Comparison of ENCODE assay signal across 39 cellular contexts in the genomic region with DNA sequence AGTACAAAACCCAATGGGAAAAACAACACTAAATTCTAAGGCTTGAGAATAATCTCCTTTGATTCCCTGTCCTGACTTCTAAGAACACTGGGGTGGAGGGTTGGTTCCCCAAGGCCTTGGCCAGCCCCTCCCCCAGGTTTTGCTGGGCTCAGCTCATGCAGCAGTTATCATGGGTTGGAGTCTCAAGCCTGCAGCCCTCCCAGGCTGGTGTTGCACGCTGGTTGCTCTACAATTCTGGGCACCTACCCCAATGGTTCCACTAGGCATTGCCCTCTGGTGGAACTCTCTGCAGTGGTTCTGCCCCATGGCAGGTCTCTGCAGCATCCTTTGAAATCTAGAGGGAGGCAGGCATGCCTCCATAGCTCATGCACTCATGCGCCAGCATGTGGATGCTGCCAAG.
"Had no signal": no experiment of that assay in that cellular context is flagged by ENCODE, and none has a peak within 500 bp of the region (broad histone marks: within the 10 kb centered on the region; RNA-seq: fewer than 3 reads in every experiment).

No MANE protein-coding gene starts in this region.

- H3K27ac ChIP-seq: adrenal gland, ascending aorta, body of pancreas, brain microvascular endothelial cell, breast epithelium, cardiac muscle cell had no signal

- H3K4me3 Mint-ChIP-seq: activated naive CD4-positive, alpha-beta T cell treated with anti-CD3 and anti-CD28 coated beads for 36 hours; activated naive CD4-positive, alpha-beta T cell treated with anti-CD3 and anti-CD28 coated beads, Interleukin-2, amount 10 ng/mL, durations not matched to agents 7 days and 5 days; activated naive CD4-positive, alpha-beta T cell treated with anti-CD3 and anti-CD28 coated beads, Interleukin-2, amount 50 U/mL, for 24 hours; activated naive CD8-positive, alpha-beta T cell; activated naive CD8-positive, alpha-beta T cell treated with anti-CD3 and anti-CD28 coated beads for 36 hours; activated naive CD8-positive, alpha-beta T cell treated with anti-CD3 and anti-CD28 coated beads, Interleukin-2, amount 10 ng/mL, durations not matched to agents 7 days and 5 days; activated naive CD8-positive, alpha-beta T cell treated with anti-CD3 and anti-CD28 coated beads, Interleukin-2, amount 50 U/mL, for 24 hours; activated T-cell treated with anti-CD3 and anti-CD28 coated beads, Interleukin-2, amount 50 U/mL, for 24 hours; activated T-cell treated with anti-CD3 and anti-CD28 coated beads, Interleukin-2, amount 50 U/mL, for 4 hours; activated T-cell treated with anti-CD3 and anti-CD28 coated beads, Interleukin-2, amount 50 U/mL, for 72 hours; activated T-helper 1 cell treated with anti-CD3 and anti-CD28 coated beads, Interleukin-12 subunit alpha, Interleukin-12 subunit beta, Interleukin-2, Interleukin-4 antibody, amounts not matched to agents 30 ng/mL and 10 ng/mL and 1 ng/mL, durations not matched to agents 14 hours and 24 hours and 36 hours; activated T-helper 17 cell treated with anti-CD3 and anti-CD28 coated beads, Interleukin-2, amount 50 U/mL, for 72 hours; brain; central memory CD8-positive, alpha-beta T cell had no signal

- H3K27me3 ChIP-seq: adrenal gland, ascending aorta, body of pancreas, brain microvascular endothelial cell, breast epithelium, cardiac muscle cell had no signal

- H3K4me3 ChIP-seq: adrenal gland, ascending aorta, body of pancreas, breast epithelium, cardiac muscle cell had no signal

- H3K4me1 Mint-ChIP-seq: activated naive CD4-positive, alpha-beta T cell treated with anti-CD3 and anti-CD28 coated beads, Interleukin-2, amount 10 ng/mL, durations not matched to agents 7 days and 5 days; activated naive CD4-positive, alpha-beta T cell treated with anti-CD3 and anti-CD28 coated beads, Interleukin-2, amount 50 U/mL, for 24 hours; activated naive CD8-positive, alpha-beta T cell treated with anti-CD3 and anti-CD28 coated beads for 36 hours; activated naive CD8-positive, alpha-beta T cell treated with anti-CD3 and anti-CD28 coated beads, Interleukin-2, amount 10 ng/mL, durations not matched to agents 7 days and 5 days; activated naive CD8-positive, alpha-beta T cell treated with anti-CD3 and anti-CD28 coated beads, Interleukin-2, amount 50 U/mL, for 24 hours; activated T-helper 17 cell treated with anti-CD3 and anti-CD28 coated beads, Interleukin-2, amount 50 U/mL, for 72 hours; central memory CD8-positive, alpha-beta T cell had no signal

- H3K27me3 Mint-ChIP-seq: activated naive CD4-positive, alpha-beta T cell treated with anti-CD3 and anti-CD28 coated beads, Interleukin-2, amount 10 ng/mL, durations not matched to agents 7 days and 5 days; activated naive CD8-positive, alpha-beta T cell treated with anti-CD3 and anti-CD28 coated beads, Interleukin-2, amount 50 U/mL, for 24 hours had no signal

- H3K4me1 ChIP-seq: adrenal gland, ascending aorta, body of pancreas, breast epithelium had no signal

- ATAC-seq: activated naive CD4-positive, alpha-beta T cell treated with anti-CD3 and anti-CD28 coated beads, Interleukin-2, amount 50 U/mL, for 72 hours; activated naive CD8-positive, alpha-beta T cell treated with anti-CD3 and anti-CD28 coated beads, Interleukin-2, amount 50 U/mL, for 24 hours; activated T-cell treated with anti-CD3 and anti-CD28 coated beads, Interleukin-2, amount 50 U/mL, for 4 hours; activated T-cell treated with anti-CD3 and anti-CD28 coated beads, Interleukin-2, amount 50 U/mL, for 72 hours; activated T-helper 17 cell treated with anti-CD3 and anti-CD28 coated beads, Interleukin-2, amount 50 U/mL, for 72 hours; body of pancreas had no signal

- H3K36me3 Mint-ChIP-seq: activated naive CD4-positive, alpha-beta T cell treated with anti-CD3 and anti-CD28 coated beads, Interleukin-2, amount 10 ng/mL, durations not matched to agents 7 days and 5 days; activated naive CD4-positive, alpha-beta T cell treated with anti-CD3 and anti-CD28 coated beads, Interleukin-2, amount 50 U/mL, for 24 hours; activated naive CD4-positive, alpha-beta T cell treated with anti-CD3 and anti-CD28 coated beads, Interleukin-2, amount 50 U/mL, for 72 hours; activated naive CD8-positive, alpha-beta T cell; activated naive CD8-positive, alpha-beta T cell treated with anti-CD3 and anti-CD28 coated beads for 36 hours; activated naive CD8-positive, alpha-beta T cell treated with anti-CD3 and anti-CD28 coated beads, Interleukin-2, amount 10 ng/mL, durations not matched to agents 7 days and 5 days; brain had no signal

- DNase-seq: activated effector memory CD4-positive, alpha-beta T cell treated with anti-CD3 and anti-CD28 coated beads, Interleukin-2, amount 50 U/mL, for 16 hours; activated effector memory CD4-positive, alpha-beta T cell treated with Interleukin-2 at 50 U/mL for 16 hours; activated gamma-delta T cell; activated gamma-delta T cell treated with Interleukin-2 at 50 U/mL for 16 hours; activated naive CD4-positive, alpha-beta T cell; activated naive CD4-positive, alpha-beta T cell treated with anti-CD3 and anti-CD28 coated beads for 36 hours; activated naive CD4-positive, alpha-beta T cell treated with anti-CD3 and anti-CD28 coated beads, Interleukin-2, amount 10 ng/mL, durations not matched to agents 7 days and 5 days; activated naive CD4-positive, alpha-beta T cell treated with anti-CD3 and anti-CD28 coated beads, Interleukin-2, amount 50 U/mL, for 16 hours; activated naive CD4-positive, alpha-beta T cell treated with Interleukin-2 at 50 U/mL for 16 hours; activated naive CD8-positive, alpha-beta T cell treated with anti-CD3 and anti-CD28 coated beads for 36 hours; activated naive CD8-positive, alpha-beta T cell treated with anti-CD3 and anti-CD28 coated beads, Interleukin-2, amount 10 ng/mL, durations not matched to agents 7 days and 5 days; activated naive CD8-positive, alpha-beta T cell treated with anti-CD3 and anti-CD28 coated beads, Interleukin-2, amount 50 U/mL, for 24 hours; activated T-cell treated with anti-CD3 and anti-CD28 coated beads for 4 hours; activated T-cell treated with anti-CD3 and anti-CD28 coated beads, Interleukin-2, amount 50 U/mL, for 1 hour; activated T-cell treated with anti-CD3 and anti-CD28 coated beads, Interleukin-2, amount 50 U/mL, for 24 hours; activated T-cell treated with anti-CD3 and anti-CD28 coated beads, Interleukin-2, amount 50 U/mL, for 4 hours; activated T-cell treated with anti-CD3 and anti-CD28 coated beads, Interleukin-2, amount 50 U/mL, for 48 hours; activated T-cell treated with anti-CD3 and anti-CD28 coated beads, Interleukin-2, amount 50 U/mL, for 72 hours; adrenal gland; amniotic stem cell; amygdala; anterior cingulate cortex; aorta; body of pancreas; brain microvascular endothelial cell; caudate nucleus; central memory CD4-positive, alpha-beta T cell; cerebellar nuclear complex had no signal

- H3K36me3 ChIP-seq: adrenal gland, ascending aorta, brain microvascular endothelial cell, breast epithelium, cardiac muscle cell had no signal

- H3K27ac Mint-ChIP-seq: activated naive CD4-positive, alpha-beta T cell treated with anti-CD3 and anti-CD28 coated beads for 36 hours; activated naive CD4-positive, alpha-beta T cell treated with anti-CD3 and anti-CD28 coated beads, Interleukin-2, amount 10 ng/mL, durations not matched to agents 7 days and 5 days; activated naive CD4-positive, alpha-beta T cell treated with anti-CD3 and anti-CD28 coated beads, Interleukin-2, amount 50 U/mL, for 24 hours; activated naive CD4-positive, alpha-beta T cell treated with anti-CD3 and anti-CD28 coated beads, Interleukin-2, amount 50 U/mL, for 72 hours; activated naive CD8-positive, alpha-beta T cell; activated naive CD8-positive, alpha-beta T cell treated with anti-CD3 and anti-CD28 coated beads for 36 hours; activated naive CD8-positive, alpha-beta T cell treated with anti-CD3 and anti-CD28 coated beads, Interleukin-2, amount 10 ng/mL, durations not matched to agents 7 days and 5 days; activated naive CD8-positive, alpha-beta T cell treated with anti-CD3 and anti-CD28 coated beads, Interleukin-2, amount 50 U/mL, for 24 hours; activated T-cell treated with anti-CD3 and anti-CD28 coated beads, Interleukin-2, amount 50 U/mL, for 24 hours; activated T-cell treated with anti-CD3 and anti-CD28 coated beads, Interleukin-2, amount 50 U/mL, for 72 hours; activated T-helper 1 cell treated with anti-CD3 and anti-CD28 coated beads, Interleukin-12 subunit alpha, Interleukin-12 subunit beta, Interleukin-2, Interleukin-4 antibody, amounts not matched to agents 30 ng/mL and 10 ng/mL and 1 ng/mL, durations not matched to agents 14 hours and 24 hours and 36 hours; activated T-helper 17 cell treated with anti-CD3 and anti-CD28 coated beads, Interleukin-2, amount 50 U/mL, for 72 hours; activated T-helper 2 cell treated with anti-CD3 and anti-CD28 coated beads, Interferon-gamma antibody, Interleukin-2, Interleukin-4, amounts not matched to agents 10 μg/mL and 5 μg/mL and 100 μg/mL, durations not matched to agents 14 hours and 24 hours and 36 hours; brain had no signal

- H3K9me3 Mint-ChIP-seq: activated naive CD4-positive, alpha-beta T cell treated with anti-CD3 and anti-CD28 coated beads for 36 hours; activated naive CD4-positive, alpha-beta T cell treated with anti-CD3 and anti-CD28 coated beads, Interleukin-2, amount 10 ng/mL, durations not matched to agents 7 days and 5 days; activated naive CD4-positive, alpha-beta T cell treated with anti-CD3 and anti-CD28 coated beads, Interleukin-2, amount 50 U/mL, for 24 hours; activated naive CD4-positive, alpha-beta T cell treated with anti-CD3 and anti-CD28 coated beads, Interleukin-2, amount 50 U/mL, for 72 hours; activated naive CD8-positive, alpha-beta T cell treated with anti-CD3 and anti-CD28 coated beads for 36 hours; activated naive CD8-positive, alpha-beta T cell treated with anti-CD3 and anti-CD28 coated beads, Interleukin-2, amount 50 U/mL, for 24 hours; activated T-cell treated with anti-CD3 and anti-CD28 coated beads, Interleukin-2, amount 50 U/mL, for 24 hours; activated T-cell treated with anti-CD3 and anti-CD28 coated beads, Interleukin-2, amount 50 U/mL, for 4 hours; activated T-cell treated with anti-CD3 and anti-CD28 coated beads, Interleukin-2, amount 50 U/mL, for 72 hours; activated T-helper 1 cell treated with anti-CD3 and anti-CD28 coated beads, Interleukin-12 subunit alpha, Interleukin-12 subunit beta, Interleukin-2, Interleukin-4 antibody, amounts not matched to agents 30 ng/mL and 10 ng/mL and 1 ng/mL, durations not matched to agents 14 hours and 24 hours and 36 hours; activated T-helper 17 cell treated with anti-CD3 and anti-CD28 coated beads, Interleukin-2, amount 50 U/mL, for 72 hours; activated T-helper 2 cell treated with anti-CD3 and anti-CD28 coated beads, Interferon-gamma antibody, Interleukin-2, Interleukin-4, amounts not matched to agents 10 μg/mL and 5 μg/mL and 100 μg/mL, durations not matched to agents 14 hours and 24 hours and 36 hours; central memory CD8-positive, alpha-beta T cell had no signal
